ENCODE assay signal across 8 cellular contexts in genomic region chr1:77156214-77156613, GRCh38.
"Had no signal": no experiment of that assay in that cellular context is flagged by ENCODE, and none has a peak within 500 bp of the region (broad histone marks: within the 10 kb centered on the region; RNA-seq: fewer than 3 reads in every experiment).

No MANE protein-coding gene starts in this region.

- H3K9me3 ChIP-seq: HAP-1 had no signal

- DNase-seq: GM23248, GOT3, H7, HFFc6, KBM-7 had no signal

- ATAC-seq: HepG2 had no signal

- H3K27ac ChIP-seq: GM23248, HL-60 had no signal

- H3K9ac ChIP-seq: GM23248 had no signal

- H3K4me3 ChIP-seq: GM23248, HAP-1 had no signal

- H2AFZ ChIP-seq: GM23248 had no signal

- H3K4me1 ChIP-seq: HAP-1 had no signal
